Comparison of ENCODE assay signal across 21 cellular contexts in the genomic region with DNA sequence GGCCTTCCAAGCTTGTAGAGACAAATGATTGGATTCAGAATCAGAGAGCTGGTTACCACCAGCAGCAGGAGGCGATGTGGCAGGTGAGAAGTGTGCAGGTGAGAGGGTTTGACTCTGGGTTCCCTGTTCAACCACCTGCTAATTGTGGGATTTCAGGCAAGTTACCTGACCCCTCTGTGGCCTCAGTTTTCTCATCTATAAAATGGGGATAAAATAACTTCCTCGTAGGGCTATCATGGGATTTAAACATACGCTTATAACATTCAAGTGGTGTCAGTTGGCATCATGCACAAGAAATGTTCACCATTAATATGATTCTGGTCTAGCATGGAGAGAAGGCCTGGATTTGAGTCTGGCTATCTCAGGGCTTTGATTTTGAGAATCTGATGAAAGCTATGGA. TPM values are rescaled to one million over a fixed set of nuclear protein-coding genes. Genes with fewer than 3 reads are reported as not detected.
DNase-seq lines count a peak whose midpoint lies in the region; ATAC-seq, FAIRE-seq and TF ChIP-seq lines count a peak whose summit lies in the region.
"Had no signal": no experiment of that assay in that cellular context is flagged by ENCODE, and none has a peak within 500 bp of the region (broad histone marks: within the 10 kb centered on the region; RNA-seq: fewer than 3 reads in every experiment).

No MANE protein-coding gene starts in this region.

- TF ChIP-seq EP300 in A549 (IDR thresholded peaks at IDR 0.05), result no peak

- H3K27me3 ChIP-seq in thyroid gland, result no peaks in the 10 kb centered on the region

- no peak for TF ChIP-seq RAD21 in A549 (conservative IDR thresholded peaks at IDR 0.05 in 1 of 2, IDR thresholded peaks at IDR 0.05 in 1 of 2)

- ATAC-seq in A549 (no peak), WTC11 (no peak), GM18867 (IDR thresholded peaks at IDR 0.05; ENCODE audit: unreplicated experiment) (no peak)
- ATAC-seq: GM12878 had no signal

- no peaks in the 10 kb centered on the region for H3K36me3 Mint-ChIP-seq in WTC11
- H3K36me3 Mint-ChIP-seq: CD4-positive, CD25-positive, alpha-beta regulatory T cell; CD8-positive, alpha-beta memory T cell had no signal

- CTCF ChIA-PET in A549 (lab: Yijun Ruan, JAX) (interaction anchor here (0.9 to 2.1 kb wide), 4 partner anchors 11 to 30 kb away, joined by 4 to 8 read pairs (median 5); a partner anchor contains a TSS), RWPE1 (lab: Yijun Ruan, JAX) (interaction anchor here (0.8 kb wide), 1 partner anchor 13 kb away, joined by 3 read pairs; no protein-coding TSS in a partner anchor), WTC11 (lab: Charles Lee) (interaction anchor here (1.5 kb wide), 1 partner anchor 35 kb away, joined by 4 read pairs; no protein-coding TSS in a partner anchor)

- FAIRE-seq in A549 (lab: Jason Lieb, UNC) (no peak), GM12891 (lab: Jason Lieb, UNC) (no peak)
- FAIRE-seq: GM12878 had no signal

- DNase-seq in A549 (ENCODE audit: low read depth in 1 of 2, low spot score in 1 of 2) (no peak), RWPE1 (ENCODE audit: low spot score) (no peak), WTC11 (ENCODE audit: low spot score) (no peak), epithelial cell of prostate (ENCODE audit: low read depth, low spot score) (no peak), GM12891 (ENCODE audit: insufficient read length, low spot score) (no peak), thyroid gland (no peak)
- DNase-seq: 8988T; C1 segment of cervical spinal cord; CD4-positive, CD25-positive, alpha-beta regulatory T cell; CD8-positive, alpha-beta memory T cell; COR-L47; DMS 273 treated with DMSO at 0.1 percent for 48 hours; DMS53; DND-41; GOT3; H9 had no signal

- 92% methylated on average over 3 of the region's 3 CpGs for WGBS in A549 (ENCODE audit: missing lambda C conversion rate)
- WGBS in thyroid gland, 2 donors, result 94 to 95% methylated on average over 3 of the region's 3 CpGs

- H3K9me3 ChIP-seq in A549 (0 out of 3 replicates have a peak, but pooled peaks cover 4% of the 10 kb centered on the region), thyroid gland (no peaks in the 10 kb centered on the region)

- H3K4me3 ChIP-seq in A549, result no peak overlapping the region
- no peak overlapping the region for H3K4me3 ChIP-seq in thyroid gland (replicated peaks in 1 of 3)
- H3K4me3 ChIP-seq: GM12878 had no signal

- H3K4me2 ChIP-seq in A549, result peak overlapping the region; percentile 67

- no peaks in the 10 kb centered on the region for H3K27me3 Mint-ChIP-seq in WTC11 (ENCODE audit: low read depth)

- POLR2A ChIA-PET in A549 (lab: Yijun Ruan, JAX) (no interaction called here), RWPE1 (lab: Yijun Ruan, JAX; ENCODE audit: low non-redundant PET) (no interaction called here), WTC11 (lab: Charles Lee) (no interaction called here)

- no peak overlapping the region for H3K27ac Mint-ChIP-seq in WTC11
- H3K27ac Mint-ChIP-seq: B cell; CD4-positive, CD25-positive, alpha-beta regulatory T cell; CD8-positive, alpha-beta memory T cell had no signal

- H3K9me3 Mint-ChIP-seq in WTC11, result no peaks in the 10 kb centered on the region
- H3K9me3 Mint-ChIP-seq: CD8-positive, alpha-beta memory T cell; H9 had no signal

- H3K4me1 ChIP-seq in A549 (peaks cover 39% of the 10 kb centered on the region), thyroid gland (no peaks in the 10 kb centered on the region)

- no peak for TF ChIP-seq CTCF in A549 (IDR thresholded peaks at IDR 0.05)
- TF ChIP-seq CTCF in RWPE1 (conservative IDR thresholded peaks at IDR 0.05; ENCODE audit: low read depth), result no peak
- TF ChIP-seq CTCF in WTC11 (IDR thresholded peaks at IDR 0.05), result no peak
- no peak for TF ChIP-seq CTCF in thyroid gland (IDR thresholded peaks at IDR 0.05)

- no peaks in the 10 kb centered on the region for H3K36me3 ChIP-seq in thyroid gland

- TF ChIP-seq POLR2A in A549 (IDR thresholded peaks at IDR 0.05; ENCODE audit: low read length) (no peak), GM12891 (IDR thresholded peaks at IDR 0.05; ENCODE audit: low read depth, low read length) (no peak), thyroid gland (IDR thresholded peaks at IDR 0.05) (no peak)

- intact Hi-C loops in thyroid gland (cut with DNase I), result no loop called here

- H3K27ac ChIP-seq in A549, result peak overlapping the region; percentile 74 to 81
- H3K27ac ChIP-seq in RWPE1, result peak overlapping the region; percentile 94
- peak overlapping the region; percentile 97 for H3K27ac ChIP-seq in epithelial cell of prostate
- H3K27ac ChIP-seq in thyroid gland, result no peak overlapping the region
- H3K27ac ChIP-seq: HL-60 had no signal

- H3K4me1 Mint-ChIP-seq in WTC11, result peaks cover 37% of the 10 kb centered on the region
- H3K4me1 Mint-ChIP-seq: B cell had no signal

- no peak overlapping the region for H3K4me3 Mint-ChIP-seq in WTC11
- H3K4me3 Mint-ChIP-seq: B cell; CD4-positive, CD25-positive, alpha-beta regulatory T cell; H9 had no signal

TF ChIP-seq in A549, 52 proteins besides CTCF, POLR2A, EP300 and RAD21:
- TF ChIP-seq SMC3 (IDR thresholded peaks at IDR 0.05) (no peak), BHLHE40 (IDR thresholded peaks at IDR 0.05; ENCODE audit: low read depth, low read length) (no peak), HOXB13 (CRISPR knock-in tag; IDR thresholded peaks at IDR 0.05; ENCODE audit: low read depth) (no peak), ZNF302 (CRISPR knock-in tag; IDR thresholded peaks at IDR 0.05) (no peak), JUN (IDR thresholded peaks at IDR 0.05) (no peak)
- TF ChIP-seq, protein P1, sequence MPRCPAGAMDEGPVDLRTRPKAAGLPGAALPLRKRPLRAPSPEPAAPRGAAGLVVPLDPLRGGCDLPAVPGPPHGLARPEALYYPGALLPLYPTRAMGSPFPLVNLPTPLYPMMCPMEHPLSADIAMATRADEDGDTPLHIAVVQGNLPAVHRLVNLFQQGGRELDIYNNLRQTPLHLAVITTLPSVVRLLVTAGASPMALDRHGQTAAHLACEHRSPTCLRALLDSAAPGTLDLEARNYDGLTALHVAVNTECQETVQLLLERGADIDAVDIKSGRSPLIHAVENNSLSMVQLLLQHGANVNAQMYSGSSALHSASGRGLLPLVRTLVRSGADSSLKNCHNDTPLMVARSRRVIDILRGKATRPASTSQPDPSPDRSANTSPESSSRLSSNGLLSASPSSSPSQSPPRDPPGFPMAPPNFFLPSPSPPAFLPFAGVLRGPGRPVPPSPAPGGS (IDR thresholded peaks at IDR 0.05), result no peak

TF ChIP-seq in WTC11, 78 proteins besides CTCF, POLR2A, EP300 and RAD21:
- TF ChIP-seq GTF2I (CRISPR knock-in tag; conservative IDR thresholded peaks at IDR 0.05) (0 out of 2 replicates have a peak, but pooled peaks have one; percentile 11), CREB1 (CRISPR knock-in tag; IDR thresholded peaks at IDR 0.05) (no peak)

TF ChIP-seq in GM12891, 5 proteins besides CTCF, POLR2A, EP300 and RAD21:
- TF ChIP-seq PAX5 (IDR thresholded peaks at IDR 0.05; ENCODE audit: insufficient read depth, low read length, severe bottlenecking) (no peak), TAF1 (IDR thresholded peaks at IDR 0.05; ENCODE audit: low read depth, low read length) (no peak), SPI1 (IDR thresholded peaks at IDR 0.05; ENCODE audit: low read depth, low read length) (no peak), POU2F2 (IDR thresholded peaks at IDR 0.05; ENCODE audit: low read depth, low read length) (no peak), POLR2AphosphoS5 (IDR thresholded peaks at IDR 0.05; ENCODE audit: low read depth, low read length) (no peak)

RNA-seq across cellular contexts. Expression of a gene that starts 30.2 kb away (rescaled TPM):
- 0.04 and 0.06 TPM in 2 replicates for polyA plus RNA-seq in A549 (2011; rRNA removed)
- 0.03 and 0.04 TPM in 2 replicates for polyA plus RNA-seq in A549 (2012; cell fraction: cytosol; rRNA removed)
- polyA plus RNA-seq in A549 (2012; cell fraction: nucleus; rRNA removed), result 0.02 and 0.05 TPM in 2 replicates
- polyA plus RNA-seq in A549 (2017; fragmentation: RNase III; extraction: RNeasy Plus Mini Kit Qiagen cat#74134 plus additional on column Dnase treatment), result 0.04 to 0.07 TPM (median 0.04 TPM) in 3 replicates
- 0.04 and 0.10 TPM in 2 replicates for polyA minus RNA-seq in A549 (2011; rRNA and poly(A)+ RNA removed)
- total RNA-seq in WTC11 (2021), result 5.9 to 6.9 TPM (median 6.3 TPM) in 3 replicates
- 0.62 TPM for polyA plus RNA-seq in GM12891 (2012; ENCODE audit: low read depth, missing spikeins)
- total RNA-seq in thyroid gland, result 10 to 100 TPM in 2 of 4 donors, 1 to 10 TPM in 2; 2.6 to 12.4 (median 10.5) TPM
- total RNA-seq: B cell; CD8-positive, alpha-beta memory T cell; HT1080 had no signal
- polyA plus RNA-seq: CD4-positive, CD25-positive, alpha-beta regulatory T cell; CD8-positive, alpha-beta memory T cell had no signal

Comparison
In these comparisons a context has a peak if more than half of its experiments do, and no peak if none do; other contexts are left out.
1. H3K27ac ChIP-seq: peak in A549 (2 of 2), RWPE1 (single experiment) and epithelial cell of prostate (single experiment); none in thyroid gland (0 of 3).